Comparison of ENCODE assay signal across 16 cellular contexts in genomic region chr10:129272171-129272570, GRCh38.
DNase-seq lines count a peak whose midpoint lies in the region; ATAC-seq and TF ChIP-seq lines count a peak whose summit lies in the region.
"Had no signal": no experiment of that assay in that cellular context is flagged by ENCODE, and none has a peak within 500 bp of the region (broad histone marks: within the 10 kb centered on the region; RNA-seq: fewer than 3 reads in every experiment).

No MANE protein-coding gene starts in this region.

- H3K4me3 ChIP-seq in heart left ventricle (no peak overlapping the region), right cardiac atrium (ENCODE audit: low read length) (no peak overlapping the region)
- H3K4me3 ChIP-seq in CD8-positive, alpha-beta memory T cell (ENCODE audit: low read length): no peak overlapping the region
- H3K4me3 ChIP-seq: BLaER1, GM23338 had no signal

- no peak for DNase-seq in Right ventricle myocardium inferior (ENCODE audit: missing footprints)
- DNase-seq in cardiac septum (ENCODE audit: low spot score): no peak
- DNase-seq in heart left ventricle: peak; percentile 31 to 65 (median 41)
- peak; percentile 34 to 81 (median 61) for DNase-seq in right cardiac atrium
- DNase-seq in CD8-positive, alpha-beta memory T cell: no peak
- no peak for DNase-seq in cerebellar nuclear complex (lab: John Stamatoyannopoulos, UW)
- DNase-seq: 8988T; AML-193; Calu3; CD4-positive, CD25-positive, alpha-beta regulatory T cell; DMS79; EL; H9 had no signal

- H3K4me1 ChIP-seq in heart left ventricle: peaks cover 0 to 9% (median 0%) of the 10 kb centered on the region in 12 donors
- no peaks in the 10 kb centered on the region for H3K4me1 ChIP-seq in right cardiac atrium (ENCODE audit: control insufficient read depth, insufficient read depth, low read length)
- no peaks in the 10 kb centered on the region for H3K4me1 ChIP-seq in CD8-positive, alpha-beta memory T cell (ENCODE audit: insufficient read depth, low read length)
- H3K4me1 ChIP-seq: BLaER1 had no signal

- no peaks in the 10 kb centered on the region for H3K36me3 Mint-ChIP-seq in CD8-positive, alpha-beta memory T cell
- H3K36me3 Mint-ChIP-seq: CD4-positive, CD25-positive, alpha-beta regulatory T cell had no signal

- H3K27me3 ChIP-seq in heart left ventricle (no peaks in the 10 kb centered on the region), right cardiac atrium (ENCODE audit: control insufficient read depth, insufficient read depth) (no peaks in the 10 kb centered on the region)
- H3K27me3 ChIP-seq in CD8-positive, alpha-beta memory T cell (ENCODE audit: insufficient read depth, low read length, poor library complexity, severe bottlenecking): no peaks in the 10 kb centered on the region
- H3K27me3 ChIP-seq: BLaER1 had no signal

- H3K27ac Mint-ChIP-seq in CD8-positive, alpha-beta memory T cell: no peak overlapping the region
- H3K27ac Mint-ChIP-seq: CD4-positive, CD25-positive, alpha-beta regulatory T cell; GM23338 had no signal

- H3K27ac ChIP-seq in heart left ventricle (no peak overlapping the region), right cardiac atrium (ENCODE audit: low read length) (no peak overlapping the region)
- H3K27ac ChIP-seq in CD8-positive, alpha-beta memory T cell (ENCODE audit: low read depth, low read length): no peak overlapping the region
- H3K27ac ChIP-seq: BLaER1 had no signal

- CTCF ChIA-PET in CD8-positive, alpha-beta memory T cell (lab: Charles Lee): no interaction called here

- intact Hi-C loops in Right ventricle myocardium inferior (cut with DNase I) (no loop called here), cardiac septum (cut with DNase I) (no loop called here), heart left ventricle (cut with DNase I) (loop anchor here in 1 of 10 donors (10.0 kb wide), 1 partner anchor 703 kb away; no protein-coding TSS in a partner anchor), right cardiac atrium (cut with DNase I) (no loop called here)

- POLR2A ChIA-PET in CD8-positive, alpha-beta memory T cell (lab: Charles Lee): interaction anchor here (0.5 kb wide), 1 partner anchor 62 kb away, joined by 4 read pairs; no protein-coding TSS in a partner anchor

- peaks cover 0 to 4% (median 0%) of the 10 kb centered on the region in 12 donors for H3K9me3 ChIP-seq in heart left ventricle
- H3K9me3 ChIP-seq in right cardiac atrium (ENCODE audit: control insufficient read depth, low read length): no peaks in the 10 kb centered on the region
- no peaks in the 10 kb centered on the region for H3K9me3 ChIP-seq in CD8-positive, alpha-beta memory T cell (ENCODE audit: low read length)
- H3K9me3 ChIP-seq: BLaER1 had no signal

- TF ChIP-seq POLR2A in heart left ventricle (IDR thresholded peaks at IDR 0.05): no peak

- H3K27me3 Mint-ChIP-seq in CD8-positive, alpha-beta memory T cell: peaks cover 2 to 4% of the 10 kb centered on the region in 2 donors

- H3K4me3 Mint-ChIP-seq in CD8-positive, alpha-beta memory T cell: no peak overlapping the region
- H3K4me3 Mint-ChIP-seq: CD4-positive, CD25-positive, alpha-beta regulatory T cell; GM23338; H9 had no signal

- ATAC-seq in Right ventricle myocardium inferior (peak; percentile 66), heart left ventricle (no peak), right cardiac atrium (peak; percentile 31 to 68), HG03565 (IDR thresholded peaks at IDR 0.05; ENCODE audit: unreplicated experiment) (no peak)
- ATAC-seq: GM23338 had no signal

- no peak for TF ChIP-seq CTCF in heart left ventricle (IDR thresholded peaks at IDR 0.05)

- H3K36me3 ChIP-seq in heart left ventricle: no peaks in the 10 kb centered on the region
- H3K36me3 ChIP-seq in CD8-positive, alpha-beta memory T cell (ENCODE audit: insufficient read depth, low read length): no peaks in the 10 kb centered on the region
- H3K36me3 ChIP-seq: BLaER1 had no signal

- H3K4me1 Mint-ChIP-seq in CD8-positive, alpha-beta memory T cell: peaks cover 0 to 7% (median 7%) of the 10 kb centered on the region in 3 donors

- WGBS in heart left ventricle, 4 donors: 10 to 29% (median 15%) methylated on average over 8 of the region's 8 CpGs
- 25% methylated on average over 8 of the region's 8 CpGs for WGBS in right cardiac atrium

- no peaks in the 10 kb centered on the region for H3K9me3 Mint-ChIP-seq in CD8-positive, alpha-beta memory T cell
- H3K9me3 Mint-ChIP-seq: GM23338, H9 had no signal

Comparison
In these comparisons a context has a peak if more than half of its experiments do, and no peak if none do; other contexts are left out.
1. ATAC-seq: peak in Right ventricle myocardium inferior (single experiment) and right cardiac atrium (2 of 2); none in heart left ventricle (0 of 4) and HG03565 (single experiment).
2. DNase-seq: peak in heart left ventricle (5 of 5) and right cardiac atrium (3 of 3); none in Right ventricle myocardium inferior (single experiment), cardiac septum (single experiment), CD8-positive, alpha-beta memory T cell (0 of 5) and cerebellar nuclear complex (0 of 2).